Comparison of ENCODE assay signal across 10 cellular contexts in the genomic region with DNA sequence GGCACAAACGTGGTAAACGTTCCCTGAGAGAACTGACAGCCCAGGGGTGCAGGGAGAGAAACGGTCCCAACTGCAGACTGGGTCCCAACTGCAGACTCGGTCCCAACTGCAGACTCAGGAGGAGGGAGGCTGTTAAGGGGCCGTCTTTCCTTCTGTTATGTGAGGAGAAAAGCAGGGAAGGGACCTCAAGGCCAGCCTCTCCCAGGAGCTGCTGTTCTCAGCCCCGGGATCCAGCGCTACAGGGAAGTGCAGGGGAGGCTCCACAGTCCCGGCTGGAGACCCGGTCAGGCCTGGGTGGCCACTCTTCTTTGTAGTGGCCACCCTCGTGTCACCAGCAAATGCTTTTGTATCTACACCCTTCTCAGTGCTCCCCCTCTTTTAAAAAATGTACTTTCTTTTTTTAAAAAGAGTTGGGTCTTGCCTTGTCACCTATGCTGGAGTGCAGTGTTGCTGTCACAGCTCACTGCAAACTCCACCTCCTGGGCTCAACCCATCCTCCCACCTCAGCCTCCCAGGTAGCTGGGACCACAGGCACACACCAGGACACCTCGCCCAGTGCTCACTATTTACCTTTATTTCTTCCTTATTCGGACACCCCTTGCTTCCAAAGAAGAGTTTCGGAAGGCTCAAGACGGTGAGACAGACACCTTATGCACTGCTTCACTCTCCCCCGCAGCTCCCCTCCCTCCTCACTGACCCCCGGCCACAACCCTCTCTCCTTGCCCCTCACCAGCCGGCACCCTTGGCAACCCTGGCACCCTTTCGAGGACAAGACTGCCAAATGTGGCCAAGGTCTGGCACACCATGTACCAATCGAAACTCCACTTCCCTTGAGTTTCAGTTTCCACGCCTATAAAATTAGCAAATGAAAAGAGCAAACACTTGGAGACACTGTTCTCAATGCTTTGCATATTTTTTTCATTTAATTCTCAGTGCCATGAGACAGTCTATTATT. TPM values are rescaled to one million over a fixed set of nuclear protein-coding genes. Genes with fewer than 3 reads are reported as not detected.
DNase-seq lines count a peak whose midpoint lies in the region; ATAC-seq, FAIRE-seq and TF ChIP-seq lines count a peak whose summit lies in the region.
"Had no signal": no experiment of that assay in that cellular context is flagged by ENCODE, and none has a peak within 500 bp of the region (broad histone marks: within the 10 kb centered on the region; RNA-seq: fewer than 3 reads in every experiment).

No MANE protein-coding gene starts in this region.

- H3K4me3 Mint-ChIP-seq in dendritic cell treated with granulocyte-macrophage colony-stimulating factor and Interleukin-4, amounts not matched to agents 40 ng/mL and 50 ng/mL, for 4 days: no peak overlapping the region
- H3K4me3 Mint-ChIP-seq in activated T-cell treated with anti-CD3 and anti-CD28 coated beads, Interleukin-2, amount 50 U/mL, for 72 hours: no peak overlapping the region

- H3K27ac ChIP-seq in SK-N-SH (ENCODE audit: low read depth in 2 of 2, low read length in 1 of 2) (peak overlapping the region; percentile 66 to 91; a peak in 3 of 4 replicates), mucosa of rectum (ENCODE audit: low read depth in 2 of 2, low read length in 2 of 2) (peak overlapping the region; percentile 35 to 65), thyroid gland (peak overlapping the region; percentile 77 to 86 (median 83)), vagina (no peak overlapping the region)

- WGBS in SK-N-SH (ENCODE audit: low lambda C conversion rate): 87% methylated on average over 20 of the region's 20 CpGs
- WGBS in thyroid gland, 2 donors: 58 to 64% methylated on average over 18 to 20 of the region's 20 CpGs

- H3K27ac Mint-ChIP-seq in dendritic cell treated with granulocyte-macrophage colony-stimulating factor and Interleukin-4, amounts not matched to agents 40 ng/mL and 50 ng/mL, for 4 days: peak overlapping the region; percentile 35
- H3K27ac Mint-ChIP-seq in activated T-cell treated with anti-CD3 and anti-CD28 coated beads, Interleukin-2, amount 50 U/mL, for 72 hours: no peak overlapping the region

- no peaks in the 10 kb centered on the region for H3K9me2 ChIP-seq in SK-N-SH

- H3K4me2 ChIP-seq in SK-N-SH: no peak overlapping the region

- H3F3A ChIP-seq in SK-N-SH (replicated peaks; ENCODE audit: insufficient read depth): peaks cover 25% of the 10 kb centered on the region

- H3K36me3 Mint-ChIP-seq in dendritic cell treated with granulocyte-macrophage colony-stimulating factor and Interleukin-4, amounts not matched to agents 40 ng/mL and 50 ng/mL, for 4 days (ENCODE audit: low read depth): peaks cover 85% of the 10 kb centered on the region
- H3K36me3 Mint-ChIP-seq in activated T-cell treated with anti-CD3 and anti-CD28 coated beads, Interleukin-2, amount 50 U/mL, for 72 hours (ENCODE audit: insufficient read depth in 2 of 2): no peaks in the 10 kb centered on the region

- no peak for TF ChIP-seq EP300 in SK-N-SH (IDR thresholded peaks at IDR 0.05; ENCODE audit: borderline replicate concordance in 1 of 2, low read depth in 1 of 2, low read length in 1 of 2)

- H3K9me3 ChIP-seq in SK-N-SH (no peaks in the 10 kb centered on the region), mucosa of rectum (ENCODE audit: control insufficient read depth in 2 of 2, low read length in 2 of 2) (no peaks in the 10 kb centered on the region), thyroid gland (no peaks in the 10 kb centered on the region), vagina (no peaks in the 10 kb centered on the region)

- H3K9ac ChIP-seq in SK-N-SH (0 out of 2 replicates have a peak overlapping the region, but pooled peaks have one; percentile 19), mucosa of rectum (ENCODE audit: low read depth in 1 of 2, low read length in 2 of 2) (peak overlapping the region in 1 of 2 donors; percentile 53)

- no peak for DNase-seq in SK-N-SH
- peak; percentile 53 to 65 for DNase-seq in thyroid gland
- DNase-seq in vagina (ENCODE audit: extremely low spot score in 2 of 2): no peak
- no peak for DNase-seq in activated T-cell treated with anti-CD3 and anti-CD28 coated beads, Interleukin-2, amount 50 U/mL, for 72 hours
- no peak for DNase-seq in RCC 7860 (ENCODE audit: low spot score)
- DNase-seq: NCI-H187 had no signal

- peaks cover 55% of the 10 kb centered on the region for H4K20me1 ChIP-seq in SK-N-SH (ENCODE audit: insufficient read depth)

- CTCF ChIA-PET in SK-N-SH (lab: Yijun Ruan, JAX): interaction anchor here (1.0 to 3.6 kb wide), 3 partner anchors 14 to 36 kb away, joined by 3 to 23 read pairs (median 4); no protein-coding TSS in a partner anchor

- H3K4me1 Mint-ChIP-seq in dendritic cell treated with granulocyte-macrophage colony-stimulating factor and Interleukin-4, amounts not matched to agents 40 ng/mL and 50 ng/mL, for 4 days (ENCODE audit: low read depth): peaks cover 48% of the 10 kb centered on the region
- peaks cover 8% of the 10 kb centered on the region for H3K4me1 Mint-ChIP-seq in activated T-cell treated with anti-CD3 and anti-CD28 coated beads, Interleukin-2, amount 50 U/mL, for 72 hours (ENCODE audit: low read depth)

- no peaks in the 10 kb centered on the region for H3K27me3 Mint-ChIP-seq in dendritic cell treated with granulocyte-macrophage colony-stimulating factor and Interleukin-4, amounts not matched to agents 40 ng/mL and 50 ng/mL, for 4 days
- no peaks in the 10 kb centered on the region for H3K27me3 Mint-ChIP-seq in activated T-cell treated with anti-CD3 and anti-CD28 coated beads, Interleukin-2, amount 50 U/mL, for 72 hours (ENCODE audit: low read depth)

- intact Hi-C loops in dendritic cell treated with granulocyte-macrophage colony-stimulating factor and Interleukin-4, amounts not matched to agents 40 ng/mL and 50 ng/mL, for 4 days (cut with micrococcal nuclease): no loop called here
- intact Hi-C loops in thyroid gland (cut with DNase I): no loop called here
- intact Hi-C loops in vagina (cut with DNase I): no loop called here

- no peak for ATAC-seq in SK-N-SH treated with all-trans-retinoic acid at 6 μM for 48 hours
- no peak for ATAC-seq in activated T-cell treated with anti-CD3 and anti-CD28 coated beads, Interleukin-2, amount 50 U/mL, for 72 hours (replicated peaks in 1 of 2)

- H2AFZ ChIP-seq in SK-N-SH (ENCODE audit: low read depth): no peak overlapping the region

- H3K36me3 ChIP-seq in SK-N-SH (replicated peaks in 1 of 2; ENCODE audit: control insufficient read depth in 1 of 2, insufficient read depth in 2 of 2, low read length in 1 of 2) (peaks cover 7 to 13% of the 10 kb centered on the region in 2 experiments), mucosa of rectum (ENCODE audit: control insufficient read depth in 2 of 2, insufficient read depth in 2 of 2, low read length in 2 of 2) (peaks cover 0 to 2% of the 10 kb centered on the region in 2 donors), thyroid gland (no peaks in the 10 kb centered on the region), vagina (no peaks in the 10 kb centered on the region)

- H3K9me3 Mint-ChIP-seq in dendritic cell treated with granulocyte-macrophage colony-stimulating factor and Interleukin-4, amounts not matched to agents 40 ng/mL and 50 ng/mL, for 4 days: no peaks in the 10 kb centered on the region
- no peaks in the 10 kb centered on the region for H3K9me3 Mint-ChIP-seq in activated T-cell treated with anti-CD3 and anti-CD28 coated beads, Interleukin-2, amount 50 U/mL, for 72 hours

- TF ChIP-seq POLR2A in thyroid gland (IDR thresholded peaks at IDR 0.05) (no peak), vagina (IDR thresholded peaks at IDR 0.05) (no peak)

- H3K27me3 ChIP-seq in SK-N-SH (ENCODE audit: insufficient read depth) (no peaks in the 10 kb centered on the region), mucosa of rectum (ENCODE audit: control insufficient read depth in 2 of 2, insufficient read depth in 2 of 2, low read length in 2 of 2) (no peaks in the 10 kb centered on the region), thyroid gland (no peaks in the 10 kb centered on the region), vagina (no peaks in the 10 kb centered on the region)

- no peak for TF ChIP-seq CTCF in SK-N-SH (IDR thresholded peaks at IDR 0.05)
- no peak for TF ChIP-seq CTCF in thyroid gland (IDR thresholded peaks at IDR 0.05)
- no peak for TF ChIP-seq CTCF in vagina (IDR thresholded peaks at IDR 0.05)

- H3K4me1 ChIP-seq in SK-N-SH (ENCODE audit: control insufficient read depth in 1 of 2, insufficient read depth in 2 of 2, low read depth in 1 of 2, low read length in 1 of 2): peaks cover 32 to 40% of the 10 kb centered on the region in 2 experiments
- peaks cover 40 to 66% of the 10 kb centered on the region in 2 donors for H3K4me1 ChIP-seq in mucosa of rectum (ENCODE audit: control insufficient read depth in 2 of 2, insufficient read depth in 2 of 2, low read length in 2 of 2)
- peaks cover 64 to 81% of the 10 kb centered on the region in 2 donors for H3K4me1 ChIP-seq in thyroid gland
- H3K4me1 ChIP-seq in vagina: peaks cover 80% of the 10 kb centered on the region

- no peak for FAIRE-seq in RCC 7860 (lab: Jason Lieb, UNC)
- FAIRE-seq: A204.1 had no signal

- TF ChIP-seq RAD21 in SK-N-SH (IDR thresholded peaks at IDR 0.05; ENCODE audit: low read length): no peak

- POLR2A ChIA-PET in SK-N-SH (lab: Yijun Ruan, JAX): no interaction called here

- peaks cover 98% of the 10 kb centered on the region for H3K79me2 ChIP-seq in SK-N-SH (ENCODE audit: insufficient read depth)

- H3K4me3 ChIP-seq in SK-N-SH (ENCODE audit: low read depth in 2 of 2, low read length in 1 of 2) (no peak overlapping the region), mucosa of rectum (ENCODE audit: low read length in 2 of 2) (no peak overlapping the region), thyroid gland (replicated peaks in 1 of 3) (no peak overlapping the region), vagina (no peak overlapping the region)

TF ChIP-seq in SK-N-SH treated with all-trans-retinoic acid at 6 μM for 48 hours, 23 proteins besides CTCF, POLR2A, EP300 and RAD21 (continues in another document):
- TF ChIP-seq ZFP30 (CRISPR knock-in tag; IDR thresholded peaks at IDR 0.05): no peak
- TF ChIP-seq PPARA (CRISPR knock-in tag; IDR thresholded peaks at IDR 0.05; ENCODE audit: borderline replicate concordance): no peak
- TF ChIP-seq ISL1 (CRISPR knock-in tag; IDR thresholded peaks at IDR 0.05): no peak

RNA-seq across cellular contexts. Expression of a gene that starts 21.8 kb away (rescaled TPM):
- 208 and 209 TPM in 2 replicates for polyA plus RNA-seq in SK-N-SH (2012; rRNA removed)
- polyA plus RNA-seq in SK-N-SH (2012; cell fraction: cytosol; rRNA removed): 177 and 181 TPM in 2 replicates
- 432 and 454 TPM in 2 replicates for polyA plus RNA-seq in SK-N-SH (2012; cell fraction: nucleus; rRNA removed)
- total RNA-seq in thyroid gland (100 to 1,000 TPM; 134 to 155 (median 148) TPM), vagina (208 TPM)
- total RNA-seq in activated T-cell treated with anti-CD3 and anti-CD28 coated beads, Interleukin-2, amount 50 U/mL, for 72 hours: 10 to 100 TPM; 37.8 to 58.8 TPM

Comparison
In these comparisons a context has a peak if more than half of its experiments do, and no peak if none do; other contexts are left out.
1. DNase-seq: peak in thyroid gland (2 of 2); none in SK-N-SH (single experiment), vagina (0 of 2), activated T-cell treated with anti-CD3 and anti-CD28 coated beads, Interleukin-2, amount 50 U/mL, for 72 hours (0 of 2) and RCC 7860 (single experiment).